Comparison of ENCODE assay signal across 23 cellular contexts in genomic region chr20:24705486-24705885, GRCh38.
DNase-seq lines count a peak whose midpoint lies in the region; ATAC-seq, FAIRE-seq and TF ChIP-seq lines count a peak whose summit lies in the region.
"Had no signal": no experiment of that assay in that cellular context is flagged by ENCODE, and none has a peak within 500 bp of the region (broad histone marks: within the 10 kb centered on the region; RNA-seq: fewer than 3 reads in every experiment).

No MANE protein-coding gene starts in this region.

- H3K36me3 ChIP-seq in K562 (ENCODE audit: control insufficient read depth, insufficient read depth, low read length): no peaks in the 10 kb centered on the region

- H3K27me3 ChIP-seq in K562 (ENCODE audit: control insufficient read depth in 2 of 2, insufficient read depth in 2 of 2, low read length in 2 of 2): no peaks in the 10 kb centered on the region

- no peak for FAIRE-seq in K562 (lab: Jason Lieb, UNC)
- FAIRE-seq: GM12878, TTC549 had no signal

- H2AFZ ChIP-seq in K562 (ENCODE audit: low read depth, low read length): no peak overlapping the region

- H3K9ac ChIP-seq in K562 (ENCODE audit: insufficient read depth in 1 of 2, low read depth in 2 of 2, low read length in 2 of 2): no peak overlapping the region
- H3K9ac ChIP-seq: SK-N-SH had no signal

- no peak overlapping the region for H3K4me2 ChIP-seq in K562 (ENCODE audit: insufficient read depth, low read length)
- H3K4me2 ChIP-seq: SK-N-SH had no signal

- CTCF ChIA-PET in K562 (lab: Yijun Ruan, JAX; ENCODE audit: low intra/inter-chr PET ratio): no interaction called here

- 0% methylated on average over 3 of the region's 4 CpGs for WGBS in K562 (ENCODE audit: insufficient coverage, low coverage, missing lambda C conversion rate)

- no peak overlapping the region for H3K4me3 ChIP-seq in K562
- H3K4me3 ChIP-seq: GM12878 had no signal

- POLR2A ChIA-PET in K562 (lab: Yijun Ruan, JAX): interaction anchor here (0.8 kb wide), 1 partner anchor 47 kb away, joined by 3 read pairs; no protein-coding TSS in a partner anchor

- no peaks in the 10 kb centered on the region for H3K79me2 ChIP-seq in K562 (ENCODE audit: control insufficient read depth, insufficient read depth, low read length)

- TF ChIP-seq EP300 in K562 (IDR thresholded peaks at IDR 0.05; ENCODE audit: low read length): no peak

- H3K9me3 ChIP-seq in K562 (replicated peaks; ENCODE audit: control insufficient read depth, insufficient read depth, low read depth, low read length): no peaks in the 10 kb centered on the region
- H3K9me3 ChIP-seq: SK-N-SH had no signal

- TF ChIP-seq RAD21 in K562 (CRISPR knock-in tag; conservative IDR thresholded peaks at IDR 0.05 in 1 of 2, IDR thresholded peaks at IDR 0.05 in 1 of 2): no peak

- no peak overlapping the region for H3K27ac ChIP-seq in K562 (ENCODE audit: extremely low read depth, low read depth, low read length)

- ATAC-seq in K562 (no peak), sciatic nerve (no peak), GM18858 (IDR thresholded peaks at IDR 0.05; ENCODE audit: unreplicated experiment) (no peak)
- ATAC-seq: GM12878; stimulated activated naive B cell treated with anti-CD40 and anti-IgM and Interleukin-4, amounts not matched to agents 10 μg/mL and 1 μg/mL and 100 μg/mL, for 72 hours had no signal

- in situ Hi-C loops in K562 (cut with MboI): no loop called here

- H4K20me1 ChIP-seq in K562 (replicated peaks; ENCODE audit: control insufficient read depth, insufficient read depth, low read length): no peaks in the 10 kb centered on the region

- no peak for TF ChIP-seq POLR2A in K562 (conservative IDR thresholded peaks at IDR 0.05)

- H3K9me1 ChIP-seq in K562 (ENCODE audit: control insufficient read depth, insufficient read depth, low read length): no peaks in the 10 kb centered on the region

- intact Hi-C loops in K562 (cut with micrococcal nuclease) (no loop called here), sciatic nerve (cut with DNase I) (no loop called here)

- peak in 2 of 3 experiments; percentile 18 to 29; a peak in 2 of 6 replicates for TF ChIP-seq CTCF in K562 (IDR thresholded peaks at IDR 0.05 in 2 of 3, conservative IDR thresholded peaks at IDR 0.05 in 1 of 3; ENCODE audit: insufficient read depth in 2 of 3, low read depth in 1 of 3, low read length in 3 of 3)

- H3K4me1 ChIP-seq in K562 (replicated peaks in 1 of 2; ENCODE audit: control insufficient read depth in 2 of 2, insufficient read depth in 2 of 2, low read length in 2 of 2): no peaks in the 10 kb centered on the region

- peak; percentile 5 for DNase-seq in GM04503 (ENCODE audit: low read depth)
- DNase-seq in M059J (ENCODE audit: low read depth): peak; percentile 25
- DNase-seq in K562 (ENCODE audit: extremely low read depth in 1 of 4, low spot score in 3 of 4): peak in 1 of 4 experiments; percentile 3
- peak; percentile 7 for DNase-seq in sciatic nerve (ENCODE audit: low spot score)
- no peak for DNase-seq in cerebellar nuclear complex (lab: John Stamatoyannopoulos, UW)
- DNase-seq in GOT3 (lab: John Stamatoyannopoulos, UW): no peak
- no peak for DNase-seq in H4 (ENCODE audit: low spot score)
- DNase-seq: activated effector memory CD4-positive, alpha-beta T cell treated with anti-CD3 and anti-CD28 coated beads, Interleukin-2, amount 50 U/mL, for 16 hours; activated naive CD8-positive, alpha-beta T cell treated with anti-CD3 and anti-CD28 coated beads for 36 hours; activated T-cell treated with anti-CD3 and anti-CD28 coated beads, Interleukin-2, amount 50 U/mL, for 24 hours; aorta; CD4-positive, alpha-beta T cell; immature natural killer cell; mammary epithelial cell; NCI-H1092; NCI-H1694; NCI-H446 treated with DMSO at 0.1 percent for 48 hours; nephron progenitor cell; SK-N-SH; stimulated activated naive B cell treated with anti-CD40 and anti-IgM and Interleukin-4, amounts not matched to agents 10 μg/mL and 1 μg/mL and 100 μg/mL, for 72 hours had no signal

- no TSS peak for BruUV-seq in K562 (replicated peaks; lab: Mats Ljungman, UMichigan)

TF ChIP-seq in K562, 482 proteins besides CTCF, POLR2A, EP300 and RAD21:
- no peak for TF ChIP-seq MXI1 (IDR thresholded peaks at IDR 0.05; ENCODE audit: low read depth, low read length)
- TF ChIP-seq NFXL1 (CRISPR knock-in tag; IDR thresholded peaks at IDR 0.05): no peak
- no peak for TF ChIP-seq SP2 (IDR thresholded peaks at IDR 0.05; ENCODE audit: extremely low read depth, low read depth, low read length, poor library complexity, severe bottlenecking)
- no peak for TF ChIP-seq SP1 (CRISPR knock-in tag; IDR thresholded peaks at IDR 0.05)
- no peak for TF ChIP-seq MBD2 (IDR thresholded peaks at IDR 0.05; ENCODE audit: borderline replicate concordance, low read depth)
- no peak for TF ChIP-seq POLR2AphosphoS5 (IDR thresholded peaks at IDR 0.05; ENCODE audit: control insufficient read depth, insufficient read depth, low read depth, low read length)
- no peak for TF ChIP-seq E2F8 (IDR thresholded peaks at IDR 0.05; ENCODE audit: low read depth, partially characterized antibody)
- TF ChIP-seq NFE2 (IDR thresholded peaks at IDR 0.05; ENCODE audit: low read depth): no peak
- no peak for TF ChIP-seq YBX1 (IDR thresholded peaks at IDR 0.05)
- no peak for TF ChIP-seq CBX3 (IDR thresholded peaks at IDR 0.05; ENCODE audit: borderline replicate concordance in 1 of 2, low read length in 2 of 2)
- TF ChIP-seq ZNF212 (CRISPR knock-in tag; IDR thresholded peaks at IDR 0.05): no peak
- TF ChIP-seq ZNF707 (CRISPR knock-in tag; conservative IDR thresholded peaks at IDR 0.05): no peak
- TF ChIP-seq HES1 (IDR thresholded peaks at IDR 0.05; ENCODE audit: low read depth): no peak
- TF ChIP-seq ZNF644 (tag; IDR thresholded peaks at IDR 0.05; ENCODE audit: low read depth): no peak
- no peak for TF ChIP-seq TEAD1 (CRISPR knock-in tag; IDR thresholded peaks at IDR 0.05)
- TF ChIP-seq ELF1 (tag; IDR thresholded peaks at IDR 0.05): no peak
- TF ChIP-seq CREB3L1 (IDR thresholded peaks at IDR 0.05; ENCODE audit: borderline replicate concordance, low read depth): no peak

Comparison
In these comparisons a context has a peak if more than half of its experiments do, and no peak if none do; other contexts are left out.
1. DNase-seq: peak in GM04503 (single experiment), M059J (single experiment) and sciatic nerve (single experiment); none in cerebellar nuclear complex (0 of 2), GOT3 (single experiment) and H4 (single experiment).